18 cellular contexts compared by ENCODE assay signal in the genomic region with DNA sequence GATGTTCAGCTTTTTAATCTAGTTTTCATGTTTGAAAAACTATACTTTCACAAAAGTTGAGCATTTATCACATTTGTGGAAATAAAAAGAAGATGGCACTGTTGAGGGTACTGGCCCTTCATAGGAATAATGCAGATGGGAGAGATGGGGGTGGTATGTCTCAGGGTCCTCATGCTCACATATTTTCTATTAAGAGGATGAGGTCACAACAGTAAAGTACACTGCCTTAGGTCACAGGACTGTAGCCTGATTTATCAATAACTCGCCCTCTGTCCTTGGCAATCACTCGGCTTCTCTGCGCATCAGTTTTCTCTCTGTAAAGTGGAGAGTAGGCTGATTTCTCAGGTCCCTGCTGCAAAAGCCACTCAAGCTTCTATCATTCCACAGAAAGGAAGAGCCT.
"Had no signal": no experiment of that assay in that cellular context is flagged by ENCODE, and none has a peak within 500 bp of the region (broad histone marks: within the 10 kb centered on the region; RNA-seq: fewer than 3 reads in every experiment).

No MANE protein-coding gene starts in this region.

- DNase-seq: activated CD4-positive, alpha-beta T cell treated with anti-CD3 and anti-CD28 coated beads, Interleukin-2, amount 50 U/mL, for 1 hour; activated CD4-positive, CD25-positive, alpha-beta regulatory T cell; activated naive CD4-positive, alpha-beta T cell treated with Interleukin-2 at 50 U/mL for 16 hours; activated T-cell treated with anti-CD3 and anti-CD28 coated beads for 4 hours; anterior cingulate cortex; brain microvascular endothelial cell; cortex of kidney; effector CD4-positive, alpha-beta T cell; foreskin keratinocyte; glutamatergic neuron; kidney glomerular epithelial cell; stomach; testis had no signal

- H3K27ac ChIP-seq: brain microvascular endothelial cell, foreskin keratinocyte, stomach, testis had no signal

- H3K9me3 Mint-ChIP-seq: activated T-helper 17 cell treated with anti-CD3 and anti-CD28 coated beads, Interleukin-2, amount 50 U/mL, for 72 hours; mesothelial cell of epicardium; T-helper 2 cell treated with Interferon-gamma antibody and Interleukin-4, amounts not matched to agents 5 μg/mL and 100 μg/mL, for 36 hours had no signal

- H3K4me1 ChIP-seq: foreskin keratinocyte, testis had no signal

- H3K4me3 Mint-ChIP-seq: activated T-helper 17 cell treated with anti-CD3 and anti-CD28 coated beads, Interleukin-2, amount 50 U/mL, for 72 hours; mesothelial cell of epicardium; neural crest cell; T-helper 2 cell treated with Interferon-gamma antibody and Interleukin-4, amounts not matched to agents 5 μg/mL and 100 μg/mL, for 36 hours had no signal

- H3K9me3 ChIP-seq: stomach, testis had no signal

- ATAC-seq: activated T-helper 17 cell treated with anti-CD3 and anti-CD28 coated beads, Interleukin-2, amount 50 U/mL, for 72 hours; foreskin keratinocyte; sciatic nerve had no signal

- H3K27ac Mint-ChIP-seq: activated T-helper 17 cell treated with anti-CD3 and anti-CD28 coated beads, Interleukin-2, amount 50 U/mL, for 72 hours; mesothelial cell of epicardium; T-helper 2 cell treated with Interferon-gamma antibody and Interleukin-4, amounts not matched to agents 5 μg/mL and 100 μg/mL, for 36 hours had no signal

- H3K27me3 ChIP-seq: brain microvascular endothelial cell, foreskin keratinocyte, stomach, testis had no signal

- H3K4me3 ChIP-seq: testis had no signal

- H3K4me1 Mint-ChIP-seq: activated T-helper 17 cell treated with anti-CD3 and anti-CD28 coated beads, Interleukin-2, amount 50 U/mL, for 72 hours had no signal

- H3K36me3 ChIP-seq: brain microvascular endothelial cell, stomach had no signal

- H3K27me3 Mint-ChIP-seq: activated T-helper 17 cell treated with anti-CD3 and anti-CD28 coated beads, Interleukin-2, amount 50 U/mL, for 72 hours had no signal
